8 cellular contexts compared by ENCODE assay signal in genomic region chr12:115599251-115599811, GRCh38.
DNase-seq lines count a peak whose midpoint lies in the region; ATAC-seq, FAIRE-seq and TF ChIP-seq lines count a peak whose summit lies in the region.
"Had no signal": no experiment of that assay in that cellular context is flagged by ENCODE, and none has a peak within 500 bp of the region (broad histone marks: within the 10 kb centered on the region; RNA-seq: fewer than 3 reads in every experiment).

No MANE protein-coding gene starts in this region.

- H4K20me1 ChIP-seq in astrocyte (ENCODE audit: insufficient read depth, low read length) = no peaks in the 10 kb centered on the region

- peak overlapping the region; percentile 34 for H3K4me3 ChIP-seq in astrocyte (ENCODE audit: insufficient read depth, low read depth, low read length)
- peak overlapping the region in 1 of 3 donors; percentile 16 for H3K4me3 ChIP-seq in thyroid gland (replicated peaks in 1 of 3)
- H3K4me3 ChIP-seq: K562 had no signal

- peak overlapping the region; percentile 77 for H3K4me2 ChIP-seq in astrocyte (ENCODE audit: low read length)

- TF ChIP-seq CTCF in astrocyte (IDR thresholded peaks at IDR 0.05; ENCODE audit: insufficient read depth, low read depth, low read length) = no peak
- no peak for TF ChIP-seq CTCF in thyroid gland (IDR thresholded peaks at IDR 0.05)

- H3K4me1 ChIP-seq in astrocyte (ENCODE audit: insufficient read depth, low read length) = peaks cover 3% of the 10 kb centered on the region
- peaks cover 5 to 20% of the 10 kb centered on the region in 2 donors for H3K4me1 ChIP-seq in thyroid gland

- peaks cover 24% of the 10 kb centered on the region for H3K27me3 Mint-ChIP-seq in astrocyte (ENCODE audit: low read depth, unreplicated experiment)

- peak overlapping the region; percentile 80 for H2AFZ ChIP-seq in astrocyte (ENCODE audit: low read depth, low read length)

- H3K36me3 ChIP-seq in astrocyte (ENCODE audit: insufficient read depth, low read length) (no peaks in the 10 kb centered on the region), thyroid gland (no peaks in the 10 kb centered on the region)

- 2 to 7% methylated on average over 17 to 23 of the region's 24 CpGs for WGBS in thyroid gland, 2 donors

- no peak for ATAC-seq in HG03354 (IDR thresholded peaks at IDR 0.05; ENCODE audit: poor library complexity, severe bottlenecking, unreplicated experiment)
- ATAC-seq: K562 had no signal

- H3K9ac ChIP-seq in astrocyte (ENCODE audit: low read length) = no peak overlapping the region

- H3K27ac ChIP-seq in astrocyte (ENCODE audit: low read depth, low read length) (no peak overlapping the region), thyroid gland (no peak overlapping the region)

- H3K4me3 Mint-ChIP-seq in astrocyte (ENCODE audit: unreplicated experiment) = no peak overlapping the region

- peaks cover 24% of the 10 kb centered on the region for H3K9me3 Mint-ChIP-seq in astrocyte (ENCODE audit: unreplicated experiment)

- H3K36me3 Mint-ChIP-seq in astrocyte (ENCODE audit: low read depth, unreplicated experiment) = no peaks in the 10 kb centered on the region

- no peak for TF ChIP-seq POLR2A in thyroid gland (IDR thresholded peaks at IDR 0.05)

- H3K79me2 ChIP-seq in astrocyte (ENCODE audit: insufficient read depth, low read length) = no peaks in the 10 kb centered on the region

- DNase-seq in NCI-H1105 (lab: John Stamatoyannopoulos, UW) (peak; percentile 96), astrocyte (ENCODE audit: low read depth) (peak; percentile 62), left kidney (ENCODE audit: low read depth, low spot score) (peak; percentile 72), thyroid gland (peak; percentile 20 to 53), LoVo (ENCODE audit: low spot score) (no peak)
- no peak for DNase-seq in activated effector memory CD4-positive, alpha-beta T cell treated with anti-CD3 and anti-CD28 coated beads, Interleukin-2, amount 50 U/mL, for 16 hours

- intact Hi-C loops in thyroid gland (cut with DNase I) = no loop called here

- no peak overlapping the region for H3K27ac Mint-ChIP-seq in astrocyte (ENCODE audit: unreplicated experiment)

- H3K27me3 ChIP-seq in astrocyte (ENCODE audit: insufficient read depth, low read length) (peaks cover 6% of the 10 kb centered on the region), thyroid gland (no peaks in the 10 kb centered on the region)

- peaks cover 3% of the 10 kb centered on the region for H3K9me3 ChIP-seq in astrocyte (ENCODE audit: insufficient read depth, low read depth, low read length)
- no peaks in the 10 kb centered on the region for H3K9me3 ChIP-seq in thyroid gland

- H3K4me1 Mint-ChIP-seq in astrocyte (ENCODE audit: low read depth, unreplicated experiment) = peaks cover 11% of the 10 kb centered on the region

- no peak for FAIRE-seq in astrocyte (lab: Jason Lieb, UNC)
- FAIRE-seq: K562 had no signal

Comparison
In these comparisons a context has a peak if more than half of its experiments do, and no peak if none do; other contexts are left out.
1. DNase-seq: peak in NCI-H1105 (single experiment), astrocyte (single experiment), left kidney (single experiment) and thyroid gland (2 of 2); none in LoVo (single experiment) and activated effector memory CD4-positive, alpha-beta T cell treated with anti-CD3 and anti-CD28 coated beads, Interleukin-2, amount 50 U/mL, for 16 hours (single experiment).